Comparison of ENCODE assay signal across 8 cellular contexts in genomic region chr9:34675048-34675714, GRCh38. TPM values are rescaled to one million over a fixed set of nuclear protein-coding genes. Genes with fewer than 3 reads are reported as not detected.
A peak's percentile ranks its signal among the peaks of the same experiment; 100 is the strongest.
DNase-seq lines count a peak whose midpoint lies in the region; ATAC-seq and TF ChIP-seq lines count a peak whose summit lies in the region.

No MANE protein-coding gene starts in this region.

- H3K79me2 ChIP-seq in Loucy (ENCODE audit: insufficient read depth, low read length), result no peaks in the 10 kb centered on the region
- no peaks in the 10 kb centered on the region for H3K79me2 ChIP-seq in SK-N-SH (ENCODE audit: insufficient read depth)

- intact Hi-C loops in adrenal gland (cut with DNase I) (no loop called here), lower leg skin (cut with DNase I; ENCODE audit: low total_unique reads) (no loop called here)

- CTCF ChIA-PET in SK-N-SH (lab: Yijun Ruan, JAX), result interaction anchor here (0.7 to 5.7 kb wide), 21 partner anchors 10 to 319 kb away, joined by 3 to 57 read pairs (median 4); partner anchors contain the start of genes CCL19, CCL21, DCTN3 and GALT

- TF ChIP-seq CTCF in Loucy (conservative IDR thresholded peaks at IDR 0.05; ENCODE audit: low read length), result peak; percentile 97
- TF ChIP-seq CTCF in SK-N-SH (IDR thresholded peaks at IDR 0.05), result peak; percentile 70
- peak in 5 of 6 experiments; percentile 20 to 58 (median 47) for TF ChIP-seq CTCF in adrenal gland (IDR thresholded peaks at IDR 0.05)
- TF ChIP-seq CTCF in lower leg skin (IDR thresholded peaks at IDR 0.05), result peak in 1 of 3 donors; percentile 41

- TF ChIP-seq EP300 in SK-N-SH (IDR thresholded peaks at IDR 0.05; ENCODE audit: borderline replicate concordance in 1 of 2, low read depth in 1 of 2, low read length in 1 of 2), result no peak

- no peak overlapping the region for H3K9ac ChIP-seq in Loucy (ENCODE audit: low read depth, low read length, poor library complexity, severe bottlenecking)
- no peak overlapping the region for H3K9ac ChIP-seq in SK-N-SH

- H3K4me3 ChIP-seq in Loucy (ENCODE audit: low read length, poor library complexity, severe bottlenecking), result no peak overlapping the region
- H3K4me3 ChIP-seq in SK-N-SH (ENCODE audit: low read depth in 2 of 2, low read length in 1 of 2), result peak overlapping the region in 1 of 2 experiments; percentile 11; a peak in 1 of 4 replicates
- H3K4me3 ChIP-seq in adrenal gland, result no peak overlapping the region
- H3K4me3 ChIP-seq in lower leg skin (ENCODE audit: low read depth, poor library complexity, severe bottlenecking), result no peak overlapping the region

- H3K27ac ChIP-seq in SK-N-SH (ENCODE audit: low read depth in 2 of 2, low read length in 1 of 2) (no peak overlapping the region), adrenal gland (no peak overlapping the region)

- H3K4me1 ChIP-seq in Loucy (ENCODE audit: insufficient read depth, low read length, poor library complexity, severe bottlenecking) (no peaks in the 10 kb centered on the region), SK-N-SH (ENCODE audit: control insufficient read depth in 1 of 2, insufficient read depth in 2 of 2, low read depth in 1 of 2, low read length in 1 of 2) (no peaks in the 10 kb centered on the region), adrenal gland (replicated peaks in 1 of 2) (no peaks in the 10 kb centered on the region)

- H3K27me3 ChIP-seq in Loucy (ENCODE audit: insufficient read depth, low read length, poor library complexity, severe bottlenecking), result no peaks in the 10 kb centered on the region
- H3K27me3 ChIP-seq in SK-N-SH (ENCODE audit: insufficient read depth), result no peaks in the 10 kb centered on the region
- H3K27me3 ChIP-seq in adrenal gland, result no peaks in the 10 kb centered on the region

- peak; percentile 84 for DNase-seq in GM03348 (ENCODE audit: low spot score)
- peak; percentile 84 for DNase-seq in SK-N-SH
- DNase-seq in adrenal gland, result peak in 5 of 7 donors; percentile 40 to 70 (median 48)
- peak; percentile 18 to 28 for DNase-seq in hippocampal formation (lab: John Stamatoyannopoulos, UW)
- DNase-seq in stimulated activated CD4-positive, alpha-beta T cell treated with anti-CD3 and anti-CD28 coated beads, Interleukin-1b, Interleukin-23, amount 100 ng/mL, for 48 hours, result peak; percentile 70
- DNase-seq in lower leg skin (ENCODE audit: low spot score in 2 of 2), result no peak

- TF ChIP-seq RAD21 in SK-N-SH (IDR thresholded peaks at IDR 0.05; ENCODE audit: low read length), result peak; percentile 83

- H3K4me2 ChIP-seq in Loucy (ENCODE audit: low read depth, low read length, poor library complexity, severe bottlenecking) (no peak overlapping the region), SK-N-SH (no peak overlapping the region)

- H3K36me3 ChIP-seq in Loucy (ENCODE audit: insufficient read depth, low read length) (no peaks in the 10 kb centered on the region), SK-N-SH (replicated peaks in 1 of 2; ENCODE audit: control insufficient read depth in 1 of 2, insufficient read depth in 2 of 2, low read length in 1 of 2) (no peaks in the 10 kb centered on the region), adrenal gland (replicated peaks in 1 of 2) (no peaks in the 10 kb centered on the region)

- TF ChIP-seq POLR2A in adrenal gland (IDR thresholded peaks at IDR 0.05), result no peak
- TF ChIP-seq POLR2A in lower leg skin (IDR thresholded peaks at IDR 0.05), result no peak

- peak overlapping the region; percentile 71 for H2AFZ ChIP-seq in Loucy (ENCODE audit: low read length)
- H2AFZ ChIP-seq in SK-N-SH (ENCODE audit: low read depth), result no peak overlapping the region

- H4K20me1 ChIP-seq in Loucy (ENCODE audit: insufficient read depth, low read length, poor library complexity, severe bottlenecking) (no peaks in the 10 kb centered on the region), SK-N-SH (ENCODE audit: insufficient read depth) (no peaks in the 10 kb centered on the region)

- no peak for ATAC-seq in HG03175 (IDR thresholded peaks at IDR 0.05; ENCODE audit: unreplicated experiment)

- WGBS in SK-N-SH (ENCODE audit: low lambda C conversion rate), result 62% methylated on average over 10 of the region's 10 CpGs
- WGBS in adrenal gland, 4 donors, result 47 to 79% (median 55%) methylated on average over 5 to 10 of the region's 10 CpGs
- 49 to 62% methylated on average over 10 of the region's 10 CpGs for WGBS in lower leg skin, 2 donors

- H3K9me3 ChIP-seq in Loucy (ENCODE audit: insufficient read depth, low read depth, low read length) (no peaks in the 10 kb centered on the region), SK-N-SH (no peaks in the 10 kb centered on the region), adrenal gland (replicated peaks in 1 of 3) (no peaks in the 10 kb centered on the region)

- H3F3A ChIP-seq in Loucy (ENCODE audit: low read depth), result no peaks in the 10 kb centered on the region
- H3F3A ChIP-seq in SK-N-SH (replicated peaks; ENCODE audit: insufficient read depth), result no peaks in the 10 kb centered on the region

- no peaks in the 10 kb centered on the region for H3K9me2 ChIP-seq in Loucy (replicated peaks; ENCODE audit: low read depth, low read length)
- H3K9me2 ChIP-seq in SK-N-SH, result no peaks in the 10 kb centered on the region

- POLR2A ChIA-PET in SK-N-SH (lab: Yijun Ruan, JAX), result no interaction called here

TF ChIP-seq in SK-N-SH, 30 proteins besides CTCF, POLR2A, EP300 and RAD21 (continues in another document):
- TF ChIP-seq SMC3 (IDR thresholded peaks at IDR 0.05; ENCODE audit: low read depth, low read length) (peak; percentile 70), REST (IDR thresholded peaks at IDR 0.05; ENCODE audit: low read depth, low read length) (no peak), FOSL2 (IDR thresholded peaks at IDR 0.05; ENCODE audit: borderline replicate concordance, low read depth) (no peak), RCOR1 (IDR thresholded peaks at IDR 0.05; ENCODE audit: low read length) (no peak)

RNA-seq across cellular contexts. Expression of gene CCL27, which starts 12.7 kb away (rescaled TPM):
- polyA plus RNA-seq in SK-N-SH (2012; rRNA removed) (0.10 TPM in 1 of 2 replicates, not detected in the other), adrenal gland (under 1 TPM in 2 of 3 donors, not detected in 1; 0.10 to 0.24 TPM)
- polyA plus RNA-seq in SK-N-SH (2012; cell fraction: cytosol; rRNA removed), result 0.09 and 0.16 TPM in 2 replicates
- polyA plus RNA-seq in SK-N-SH (2012; cell fraction: nucleus; rRNA removed), result 0.42 and 0.63 TPM in 2 replicates
- total RNA-seq in adrenal gland (under 1 TPM in 2 of 8 donors, not detected in 6; 0.38 to 0.65 TPM), lower leg skin (100 to 1,000 TPM; 199 to 301 (median 241) TPM)

RNA-seq across cellular contexts. Expression of gene CCL19, which starts 15.9 kb away (rescaled TPM):
- polyA plus RNA-seq in SK-N-SH (2012; rRNA removed), result not detected in 2 replicates
- not detected in 2 replicates for polyA plus RNA-seq in SK-N-SH (2012; cell fraction: cytosol; rRNA removed)
- polyA plus RNA-seq in SK-N-SH (2012; cell fraction: nucleus; rRNA removed), result not detected in 2 replicates
- 1 to 10 TPM in 2 of 8 donors, under 1 TPM in 1, not detected in 5; 0.39 to 2.4 (median 1.6) TPM for total RNA-seq in adrenal gland
- polyA plus RNA-seq in adrenal gland, result 10 to 100 TPM in 2 of 3 donors, 1 to 10 TPM in 1; 7.5 to 23.3 (median 11.9) TPM
- 1 to 10 TPM in 1 of 4 donors, not detected in 3; 3.6 TPM for total RNA-seq in lower leg skin

RNA-seq across cellular contexts. Expression of gene IL11RA, which starts 23.2 kb away (rescaled TPM):
- polyA plus RNA-seq in SK-N-SH (2012; rRNA removed) (16.5 and 20.8 TPM in 2 replicates), adrenal gland (10 to 100 TPM in 2 of 3 donors, 1 to 10 TPM in 1; 5.2 to 27.9 (median 26.2) TPM)
- polyA plus RNA-seq in SK-N-SH (2012; cell fraction: cytosol; rRNA removed), result 4.0 and 5.5 TPM in 2 replicates
- polyA plus RNA-seq in SK-N-SH (2012; cell fraction: nucleus; rRNA removed), result 175 and 189 TPM in 2 replicates
- total RNA-seq in adrenal gland (10 to 100 TPM in 4 of 8 donors, 1 to 10 TPM in 4; 8.0 to 20.1 (median 12.0) TPM), lower leg skin (10 to 100 TPM; 27.7 to 37.7 (median 29.9) TPM)

RNA-seq across cellular contexts. Expression of gene GALT, which starts 28.7 kb away (rescaled TPM):
- polyA plus RNA-seq in SK-N-SH (2012; rRNA removed) (45.9 and 49.1 TPM in 2 replicates), adrenal gland (100 to 1,000 TPM in 2 of 3 donors, 10 to 100 TPM in 1; 37.5 to 147 (median 110) TPM)
- 9.8 and 13.0 TPM in 2 replicates for polyA plus RNA-seq in SK-N-SH (2012; cell fraction: cytosol; rRNA removed)
- 303 and 342 TPM in 2 replicates for polyA plus RNA-seq in SK-N-SH (2012; cell fraction: nucleus; rRNA removed)
- total RNA-seq in adrenal gland (100 to 1,000 TPM in 1 of 8 donors, 10 to 100 TPM in 7; 48.6 to 101 (median 80.5) TPM), lower leg skin (10 to 100 TPM; 41.2 to 84.9 (median 55.5) TPM)

RNA-seq across cellular contexts. Expression of gene CCL21, which starts 34.8 kb away (rescaled TPM):
- polyA plus RNA-seq in SK-N-SH (2012; rRNA removed), result not detected in 2 replicates
- not detected in 2 replicates for polyA plus RNA-seq in SK-N-SH (2012; cell fraction: cytosol; rRNA removed)
- polyA plus RNA-seq in SK-N-SH (2012; cell fraction: nucleus; rRNA removed), result not detected in 2 replicates
- total RNA-seq in adrenal gland, result 100 to 1,000 TPM in 1 of 8 donors, 10 to 100 TPM in 7; 11.6 to 295 (median 43.7) TPM
- polyA plus RNA-seq in adrenal gland, result 100 to 1,000 TPM in 1 of 3 donors, 10 to 100 TPM in 2; 32.3 to 152 (median 33.7) TPM
- total RNA-seq in lower leg skin, result 10 to 100 TPM in 2 of 4 donors, 1 to 10 TPM in 2; 2.3 to 13.6 (median 8.3) TPM

Comparison
In these comparisons a context has a peak if more than half of its experiments do, and no peak if none do; other contexts are left out.
1. DNase-seq: peak in GM03348 (single experiment), SK-N-SH (single experiment), adrenal gland (5 of 7), hippocampal formation (2 of 2) and stimulated activated CD4-positive, alpha-beta T cell treated with anti-CD3 and anti-CD28 coated beads, Interleukin-1b, Interleukin-23, amount 100 ng/mL, for 48 hours (single experiment); none in lower leg skin (0 of 2).
2. RNA of gene CCL27, which starts 12.7 kb away (total RNA-seq): 199 to 301 TPM in lower leg skin; 0.38 to 0.65 TPM in adrenal gland; every median in the first group is over 100 times any median in the second.